ENCODE assay signal across 8 cellular contexts in the genomic region with DNA sequence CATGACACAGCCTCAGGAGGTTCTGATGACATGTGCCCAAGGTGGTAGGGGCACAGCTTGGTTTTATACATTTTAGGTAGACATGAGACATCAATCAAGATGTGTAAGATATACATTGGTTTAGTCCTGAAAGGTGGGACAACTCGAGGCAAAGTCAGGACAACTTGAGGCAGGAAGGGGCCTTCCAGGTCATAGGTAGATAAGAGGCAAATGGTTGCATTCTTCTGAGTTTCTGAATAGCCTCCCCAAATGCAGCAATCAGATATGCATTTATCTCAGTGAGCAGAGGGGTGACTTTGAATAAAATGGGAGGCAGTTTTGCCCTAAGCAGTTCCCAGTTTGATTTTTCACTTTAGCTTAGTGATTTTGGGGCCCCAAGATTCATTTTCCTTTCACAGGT.
"Had no signal": no experiment of that assay in that cellular context is flagged by ENCODE, and none has a peak within 500 bp of the region (broad histone marks: within the 10 kb centered on the region; RNA-seq: fewer than 3 reads in every experiment).

No MANE protein-coding gene starts in this region.

- ATAC-seq: GM12878 had no signal

- H3K4me3 ChIP-seq: GM12878 had no signal

- DNase-seq: GDM1, GF-D8 had no signal

- FAIRE-seq: G401.6, GM12878, GM12891, GM12892, GM18507, GM19239 had no signal
